In genomic region chr20:24992420-24993205, GRCh38 we compare ENCODE assay signal across 8 cellular contexts. TPM values are rescaled to one million over a fixed set of nuclear protein-coding genes. Genes with fewer than 3 reads are reported as not detected.
DNase-seq lines count a peak whose midpoint lies in the region; ATAC-seq and TF ChIP-seq lines count a peak whose summit lies in the region.

TSS of gene APMAP (minus strand) at chr20:24992751. CDS start at chr20:24992688, 63 bp downstream.

- no peak within 1 kb of the TSS for H3K27ac ChIP-seq in GM23338 (ENCODE audit: low read depth)

- peaks cover 46% of the 10 kb centered on the region for H3K79me2 ChIP-seq in GM23338 (replicated peaks; ENCODE audit: insufficient read depth)

- DNase-seq in EL = peak; percentile 94
- DNase-seq in GM23338 (ENCODE audit: low spot score) = peak; percentile 97
- DNase-seq in Kasumi-1 (lab: John Stamatoyannopoulos, UW) = peak; percentile 83 to 94
- DNase-seq in RPMI8226 = peak; percentile 98
- DNase-seq in activated T-helper 2 cell treated with anti-CD3 and anti-CD28 coated beads, Interferon-gamma antibody, Interleukin-2, Interleukin-4, amounts not matched to agents 10 μg/mL and 5 μg/mL and 100 μg/mL, durations not matched to agents 14 hours and 24 hours and 36 hours (ENCODE audit: low spot score) = peak; percentile 92
- peak; percentile 85 for DNase-seq in fibroblast of mammary gland (ENCODE audit: low read depth)
- DNase-seq in natural killer cell = peak; percentile 99
- DNase-seq in stimulated activated naive CD4-positive, alpha-beta T cell treated with Interleukin-2 at 50 U/mL for 16 hours (lab: John Stamatoyannopoulos, UW) = peak; percentile 97

- no peaks in the 10 kb centered on the region for H3K36me3 ChIP-seq in GM23338 (ENCODE audit: insufficient read depth)

- H3K4me3 Mint-ChIP-seq in GM23338 = peak within 1 kb of the TSS; percentile 96
- peak within 1 kb of the TSS; percentile 97 for H3K4me3 Mint-ChIP-seq in activated T-helper 2 cell treated with anti-CD3 and anti-CD28 coated beads, Interferon-gamma antibody, Interleukin-2, Interleukin-4, amounts not matched to agents 10 μg/mL and 5 μg/mL and 100 μg/mL, durations not matched to agents 14 hours and 24 hours and 36 hours (ENCODE audit: low read depth)
- peak within 1 kb of the TSS; percentile 83 for H3K4me3 Mint-ChIP-seq in natural killer cell

- H3K27me3 Mint-ChIP-seq in GM23338 (ENCODE audit: insufficient read depth, low read depth, poor library complexity) (peaks cover 9% of the 10 kb centered on the region), natural killer cell (ENCODE audit: low read depth in 2 of 2) (no peaks in the 10 kb centered on the region)
- peaks cover 19% of the 10 kb centered on the region for H3K27me3 Mint-ChIP-seq in activated T-helper 2 cell treated with anti-CD3 and anti-CD28 coated beads, Interferon-gamma antibody, Interleukin-2, Interleukin-4, amounts not matched to agents 10 μg/mL and 5 μg/mL and 100 μg/mL, durations not matched to agents 14 hours and 24 hours and 36 hours (ENCODE audit: low read depth)

- H3F3A ChIP-seq in GM23338 (replicated peaks; ENCODE audit: low read depth) = no peaks in the 10 kb centered on the region

- peak within 1 kb of the TSS; percentile 51; the same call in 1 of the 2 replicates for H3K27ac Mint-ChIP-seq in GM23338
- H3K27ac Mint-ChIP-seq in activated T-helper 2 cell treated with anti-CD3 and anti-CD28 coated beads, Interferon-gamma antibody, Interleukin-2, Interleukin-4, amounts not matched to agents 10 μg/mL and 5 μg/mL and 100 μg/mL, durations not matched to agents 14 hours and 24 hours and 36 hours = peak within 1 kb of the TSS; percentile 85
- peak within 1 kb of the TSS; percentile 93 to 94 for H3K27ac Mint-ChIP-seq in natural killer cell

- H3K9me3 Mint-ChIP-seq in GM23338 = no peaks in the 10 kb centered on the region; the same call in 2 of the 3 replicates
- H3K9me3 Mint-ChIP-seq in activated T-helper 2 cell treated with anti-CD3 and anti-CD28 coated beads, Interferon-gamma antibody, Interleukin-2, Interleukin-4, amounts not matched to agents 10 μg/mL and 5 μg/mL and 100 μg/mL, durations not matched to agents 14 hours and 24 hours and 36 hours = no peaks in the 10 kb centered on the region
- no peaks in the 10 kb centered on the region for H3K9me3 Mint-ChIP-seq in natural killer cell

- intact Hi-C loops in activated T-helper 2 cell treated with anti-CD3 and anti-CD28 coated beads, Interferon-gamma antibody, Interleukin-2, Interleukin-4, amounts not matched to agents 10 μg/mL and 5 μg/mL and 100 μg/mL, durations not matched to agents 14 hours and 24 hours and 36 hours (cut with micrococcal nuclease) = loop anchor here (1.0 to 10.0 kb wide), 7 partner anchors 66 to 630 kb away; partner anchors contain the start of genes ABHD12, ACSS1, ENTPD6 and GINS1
- intact Hi-C loops in natural killer cell (cut with micrococcal nuclease) = loop anchor here (1.0 to 2.0 kb wide), 6 partner anchors 31 to 255 kb away; partner anchors contain the start of gene CST7

- peak; percentile 92 for ATAC-seq in GM23338
- peak; percentile 80 to 94 (median 86) for ATAC-seq in natural killer cell

- no peaks in the 10 kb centered on the region for H3K9me2 ChIP-seq in GM23338 (ENCODE audit: insufficient read depth)

- 0 out of 2 replicates have a peak, but pooled peaks cover 2% of the 10 kb centered on the region for H3K27me3 ChIP-seq in GM23338 (ENCODE audit: insufficient read depth)

- H3K36me3 Mint-ChIP-seq in GM23338 (ENCODE audit: low read depth) (no peaks in the 10 kb centered on the region; the same call in 2 of the 3 replicates), natural killer cell (no peaks in the 10 kb centered on the region)
- H3K36me3 Mint-ChIP-seq in activated T-helper 2 cell treated with anti-CD3 and anti-CD28 coated beads, Interferon-gamma antibody, Interleukin-2, Interleukin-4, amounts not matched to agents 10 μg/mL and 5 μg/mL and 100 μg/mL, durations not matched to agents 14 hours and 24 hours and 36 hours (ENCODE audit: low read depth) = peaks cover 32% of the 10 kb centered on the region

- peak within 1 kb of the TSS; percentile 93 for H3K4me3 ChIP-seq in GM23338
- H3K4me3 ChIP-seq in fibroblast of mammary gland (ENCODE audit: control insufficient read depth, low read depth, low read length) = peak within 1 kb of the TSS; percentile 90

- TF ChIP-seq CTCF in GM23338 (conservative IDR thresholded peaks at IDR 0.05; ENCODE audit: low read depth in 2 of 2) (no peak), fibroblast of mammary gland (conservative IDR thresholded peaks at IDR 0.05; ENCODE audit: control insufficient read depth, insufficient read depth, low read depth, low read length) (no peak), natural killer cell (IDR thresholded peaks at IDR 0.05) (no peak)

- peak within 1 kb of the TSS; percentile 96 for H3K4me2 ChIP-seq in GM23338

- H3K4me1 Mint-ChIP-seq in GM23338 (peaks cover 26% of the 10 kb centered on the region), natural killer cell (peaks cover 57 to 60% of the 10 kb centered on the region in 2 donors)
- peaks cover 56% of the 10 kb centered on the region for H3K4me1 Mint-ChIP-seq in activated T-helper 2 cell treated with anti-CD3 and anti-CD28 coated beads, Interferon-gamma antibody, Interleukin-2, Interleukin-4, amounts not matched to agents 10 μg/mL and 5 μg/mL and 100 μg/mL, durations not matched to agents 14 hours and 24 hours and 36 hours (ENCODE audit: low read depth)

- peak within 1 kb of the TSS; percentile 95 for H2AFZ ChIP-seq in GM23338

- peaks cover 8% of the 10 kb centered on the region; the same call in 1 of the 2 replicates for H3K4me1 ChIP-seq in GM23338 (ENCODE audit: insufficient read depth)

- peaks cover 21% of the 10 kb centered on the region for H4K20me1 ChIP-seq in GM23338 (replicated peaks; ENCODE audit: insufficient read depth)

TF ChIP-seq in GM23338, 12 proteins besides CTCF, POLR2A, EP300 and RAD21 (continues in another document):
- TF ChIP-seq POLR2AphosphoS5 (IDR thresholded peaks at IDR 0.05; ENCODE audit: low read depth) (peak; percentile 96), ETS1 (IDR thresholded peaks at IDR 0.05) (peak; percentile 34), ZNF331 (CRISPR knock-in tag; IDR thresholded peaks at IDR 0.05; ENCODE audit: low read depth) (no peak), CREB1 (CRISPR knock-in tag; IDR thresholded peaks at IDR 0.05; ENCODE audit: low read depth) (peak; percentile 92), JUNB (IDR thresholded peaks at IDR 0.05; ENCODE audit: unreplicated experiment) (no peak), EZH2phosphoT487 (IDR thresholded peaks at IDR 0.05; ENCODE audit: unreplicated experiment) (no peak), ZNF114 (CRISPR knock-in tag; IDR thresholded peaks at IDR 0.05) (no peak)

RNA-seq across cellular contexts. Expression of gene APMAP, which starts in this region (rescaled TPM):
- total RNA-seq in GM23338 (2014; rRNA removed; shearing (Covaris generic)) = 70.8 and 72.3 TPM in 2 replicates
- polyA plus RNA-seq in GM23338 (2016; fragmentation: Nextera tagmentation; extraction: Ambion mirVana) = 31.7 and 32.0 TPM in 2 replicates
- 48.5 and 48.8 TPM in 2 replicates for total RNA-seq in activated T-helper 2 cell treated with anti-CD3 and anti-CD28 coated beads, Interferon-gamma antibody, Interleukin-2, Interleukin-4, amounts not matched to agents 10 μg/mL and 5 μg/mL and 100 μg/mL, durations not matched to agents 14 hours and 24 hours and 36 hours
- 100 to 1,000 TPM; 205 to 212 (median 207) TPM for total RNA-seq in natural killer cell
